7 cellular contexts compared by ENCODE assay signal in genomic region chr1:188903241-188903640, GRCh38.
"Had no signal": no experiment of that assay in that cellular context is flagged by ENCODE, and none has a peak within 500 bp of the region (broad histone marks: within the 10 kb centered on the region; RNA-seq: fewer than 3 reads in every experiment).

No MANE protein-coding gene starts in this region.

- FAIRE-seq: GM12878, GM12891, GM12892, GM18507, GM19239 had no signal

- ATAC-seq: GM12878 had no signal

- DNase-seq: GDM1, GF-D8 had no signal

- H3K4me3 ChIP-seq: GM12878 had no signal
